1 cellular context compared by ENCODE assay signal in genomic region chr20:50191065-50191565, GRCh38.
TF ChIP-seq lines count a peak whose summit lies in the region.

No MANE protein-coding gene starts in this region.

TF ChIP-seq in K562, 482 proteins besides CTCF, POLR2A, EP300 and RAD21 (continued from another document and continues in another):
- TF ChIP-seq BCLAF1 (IDR thresholded peaks at IDR 0.05; ENCODE audit: borderline replicate concordance in 1 of 2, control insufficient read depth in 1 of 2, low read depth in 2 of 2, low read length in 1 of 2) (no peak), CHD1 (IDR thresholded peaks at IDR 0.05; ENCODE audit: low read length) (no peak), HDAC3 (IDR thresholded peaks at IDR 0.05; ENCODE audit: borderline replicate concordance, partially characterized antibody) (no peak), ASH1L (IDR thresholded peaks at IDR 0.05; ENCODE audit: borderline replicate concordance, low read depth, partially characterized antibody) (no peak), ATF6 (CRISPR knock-in tag; IDR thresholded peaks at IDR 0.05) (no peak), RBM17 (IDR thresholded peaks at IDR 0.05; ENCODE audit: borderline replicate concordance, low read depth, low read length) (no peak), ZNF699 (CRISPR knock-in tag; IDR thresholded peaks at IDR 0.05; ENCODE audit: insufficient replicate concordance) (no peak), SP2 (IDR thresholded peaks at IDR 0.05; ENCODE audit: extremely low read depth, low read depth, low read length, poor library complexity, severe bottlenecking) (no peak), MAZ (CRISPR knock-in tag; conservative IDR thresholded peaks at IDR 0.05 in 1 of 2, IDR thresholded peaks at IDR 0.05 in 1 of 2) (peak in 1 of 2 experiments; percentile 22; a peak in 1 of 4 replicates), MCM2 (IDR thresholded peaks at IDR 0.05; ENCODE audit: low read depth) (no peak), HDAC1 (IDR thresholded peaks at IDR 0.05) (no peak), TCF15 (CRISPR knock-in tag; IDR thresholded peaks at IDR 0.05) (no peak), ILK (tag; IDR thresholded peaks at IDR 0.05; ENCODE audit: borderline replicate concordance, low read depth) (no peak), E2F3 (CRISPR knock-in tag; IDR thresholded peaks at IDR 0.05) (0 out of 2 replicates have a peak, but pooled peaks have one; percentile 0), ZNF232 (CRISPR knock-in tag; IDR thresholded peaks at IDR 0.05) (no peak), ZNF197 (CRISPR knock-in tag; IDR thresholded peaks at IDR 0.05; ENCODE audit: low read depth) (no peak), RB1 (IDR thresholded peaks at IDR 0.05; ENCODE audit: low read depth) (no peak), XRCC5 (IDR thresholded peaks at IDR 0.05; ENCODE audit: low read depth, low read length) (no peak), JUND (IDR thresholded peaks at IDR 0.05; ENCODE audit: borderline replicate concordance, low read depth, low read length) (no peak), JUND (tag; IDR thresholded peaks at IDR 0.05; ENCODE audit: borderline replicate concordance, low read depth, low read length) (no peak), NELFE (IDR thresholded peaks at IDR 0.05; ENCODE audit: insufficient read depth, insufficient read length) (no peak), ATF7 (IDR thresholded peaks at IDR 0.05) (no peak), ZNF696 (CRISPR knock-in tag; conservative IDR thresholded peaks at IDR 0.05) (no peak), CREB3L1 (IDR thresholded peaks at IDR 0.05; ENCODE audit: borderline replicate concordance, low read depth) (no peak), RBM22 (IDR thresholded peaks at IDR 0.05; ENCODE audit: low read depth, low read length, poor library complexity, severe bottlenecking) (peak; percentile 4), KDM4B (IDR thresholded peaks at IDR 0.05; ENCODE audit: borderline replicate concordance in 2 of 2, low read depth in 1 of 2) (peak in 1 of 2 experiments; percentile 32; a peak in 1 of 4 replicates), ATF1 (CRISPR knock-in tag; IDR thresholded peaks at IDR 0.05) (no peak), ATF1 (tag; IDR thresholded peaks at IDR 0.05) (no peak), CBX8 (IDR thresholded peaks at IDR 0.05; ENCODE audit: borderline replicate concordance, extremely low read depth, low read depth, low read length, poor library complexity, severe bottlenecking) (no peak), ZNF592 (IDR thresholded peaks at IDR 0.05) (0 out of 2 replicates have a peak, but pooled peaks have one; percentile 7), ZNF77 (CRISPR knock-in tag; IDR thresholded peaks at IDR 0.05) (no peak), SIX5 (IDR thresholded peaks at IDR 0.05; ENCODE audit: borderline replicate concordance in 1 of 2, insufficient read depth in 1 of 2, low read depth in 1 of 2, low read length in 2 of 2) (no peak), EGR1 (conservative IDR thresholded peaks at IDR 0.05) (peak; percentile 83), ZNF408 (CRISPR knock-in tag; IDR thresholded peaks at IDR 0.05; ENCODE audit: low read depth) (no peak), XRCC4 (IDR thresholded peaks at IDR 0.05; ENCODE audit: extremely low read depth, insufficient read depth, insufficient read length) (no peak), GABPA (tag; conservative IDR thresholded peaks at IDR 0.05; ENCODE audit: low read depth) (peak; percentile 64), ESRRB (CRISPR knock-in tag; IDR thresholded peaks at IDR 0.05; ENCODE audit: borderline replicate concordance) (no peak), ZNF140 (CRISPR knock-in tag; IDR thresholded peaks at IDR 0.05) (no peak), HDAC6 (IDR thresholded peaks at IDR 0.05; ENCODE audit: low read depth, low read length) (no peak), NFIC (IDR thresholded peaks at IDR 0.05) (no peak), ARID2 (IDR thresholded peaks at IDR 0.05) (no peak), SRSF3 (IDR thresholded peaks at IDR 0.05; ENCODE audit: insufficient read depth, low read length) (no peak), SMC3 (conservative IDR thresholded peaks at IDR 0.05; ENCODE audit: insufficient read depth, low read depth, low read length) (no peak), ZBTB12 (CRISPR knock-in tag; IDR thresholded peaks at IDR 0.05) (no peak), DDX20 (tag; IDR thresholded peaks at IDR 0.05; ENCODE audit: low read depth) (no peak), ZNF740 (CRISPR knock-in tag; IDR thresholded peaks at IDR 0.05) (peak; percentile 2; the same call in 1 of the 2 replicates), ZNF740 (tag; IDR thresholded peaks at IDR 0.05) (peak in 1 of 2 experiments; percentile 57; a peak in 1 of 4 replicates), FOXK2 (conservative IDR thresholded peaks at IDR 0.05 in 1 of 2, IDR thresholded peaks at IDR 0.05 in 1 of 2; ENCODE audit: low read depth in 2 of 2) (no peak), CAMTA2 (CRISPR knock-in tag; conservative IDR thresholded peaks at IDR 0.05) (no peak), POLR2AphosphoS5 (IDR thresholded peaks at IDR 0.05; ENCODE audit: control insufficient read depth, insufficient read depth, low read depth, low read length) (peak; percentile 31; the same call in 1 of the 2 replicates), BCOR (IDR thresholded peaks at IDR 0.05) (no peak), RNF2 (IDR thresholded peaks at IDR 0.05) (no peak)
- TF ChIP-seq, protein P1, sequence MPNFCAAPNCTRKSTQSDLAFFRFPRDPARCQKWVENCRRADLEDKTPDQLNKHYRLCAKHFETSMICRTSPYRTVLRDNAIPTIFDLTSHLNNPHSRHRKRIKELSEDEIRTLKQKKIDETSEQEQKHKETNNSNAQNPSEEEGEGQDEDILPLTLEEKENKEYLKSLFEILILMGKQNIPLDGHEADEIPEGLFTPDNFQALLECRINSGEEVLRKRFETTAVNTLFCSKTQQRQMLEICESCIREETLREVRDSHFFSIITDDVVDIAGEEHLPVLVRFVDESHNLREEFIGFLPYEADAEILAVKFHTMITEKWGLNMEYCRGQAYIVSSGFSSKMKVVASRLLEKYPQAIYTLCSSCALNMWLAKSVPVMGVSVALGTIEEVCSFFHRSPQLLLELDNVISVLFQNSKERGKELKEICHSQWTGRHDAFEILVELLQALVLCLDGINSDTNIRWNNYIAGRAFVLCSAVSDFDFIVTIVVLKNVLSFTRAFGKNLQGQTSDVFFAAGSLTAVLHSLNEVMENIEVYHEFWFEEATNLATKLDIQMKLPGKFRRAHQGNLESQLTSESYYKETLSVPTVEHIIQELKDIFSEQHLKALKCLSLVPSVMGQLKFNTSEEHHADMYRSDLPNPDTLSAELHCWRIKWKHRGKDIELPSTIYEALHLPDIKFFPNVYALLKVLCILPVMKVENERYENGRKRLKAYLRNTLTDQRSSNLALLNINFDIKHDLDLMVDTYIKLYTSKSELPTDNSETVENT (CRISPR knock-in tag; IDR thresholded peaks at IDR 0.05), result no peak
